In the genomic region with DNA sequence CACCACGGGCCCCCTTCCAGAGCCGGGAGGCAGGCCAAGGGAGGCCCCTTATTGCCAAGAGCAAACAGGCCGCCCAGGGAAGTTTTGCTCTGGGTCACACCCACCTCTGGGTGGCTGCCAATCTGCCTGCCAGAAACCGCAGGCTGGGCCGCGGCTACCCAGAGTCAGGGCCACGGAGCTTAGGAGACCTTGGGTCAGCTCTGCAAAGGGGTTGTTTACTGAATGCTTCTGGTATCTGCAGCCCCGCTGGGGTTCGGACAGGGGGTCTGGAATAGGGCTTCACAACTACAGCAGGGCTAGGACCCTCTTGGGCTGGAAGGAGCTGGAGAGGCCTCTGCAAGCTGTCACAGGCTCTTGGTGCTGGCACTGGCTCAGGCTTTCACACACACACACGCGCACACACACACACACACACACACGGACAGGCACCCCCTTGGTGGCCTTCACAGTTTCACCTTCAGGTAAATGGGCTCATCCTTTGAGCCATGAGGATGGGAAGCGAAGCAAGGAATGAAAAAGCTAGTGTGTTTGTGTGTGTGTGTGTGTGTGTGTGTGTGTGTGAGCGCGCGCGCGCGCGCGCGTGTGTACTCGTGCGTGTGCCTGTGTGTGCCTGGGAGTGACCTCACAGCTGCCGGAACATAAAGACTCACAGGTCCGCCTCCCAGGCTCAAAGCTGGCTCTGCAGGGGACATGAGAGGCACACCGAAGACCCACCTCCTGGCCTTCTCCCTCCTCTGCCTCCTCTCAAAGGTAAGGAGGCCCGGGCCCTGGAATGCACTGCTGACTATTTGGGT, we compare ENCODE assay signal across 1 cellular context.
TF ChIP-seq lines count a peak whose summit lies in the region.

A gene with protein sequence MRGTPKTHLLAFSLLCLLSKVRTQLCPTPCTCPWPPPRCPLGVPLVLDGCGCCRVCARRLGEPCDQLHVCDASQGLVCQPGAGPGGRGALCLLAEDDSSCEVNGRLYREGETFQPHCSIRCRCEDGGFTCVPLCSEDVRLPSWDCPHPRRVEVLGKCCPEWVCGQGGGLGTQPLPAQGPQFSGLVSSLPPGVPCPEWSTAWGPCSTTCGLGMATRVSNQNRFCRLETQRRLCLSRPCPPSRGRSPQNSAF (plus strand): TSS at position 669 of the 794 bp plus-strand sequence. CDS start 22 bp downstream, at position 691.

TF ChIP-seq in IMR-90, 13 proteins besides CTCF, POLR2A, EP300 and RAD21:
- TF ChIP-seq ELK1 (IDR thresholded peaks at IDR 0.05; ENCODE audit: borderline replicate concordance, low read depth, low read length) = no peak
- TF ChIP-seq SMC3 (IDR thresholded peaks at IDR 0.05; ENCODE audit: low read depth, low read length) = no peak
- TF ChIP-seq NFE2L2 (IDR thresholded peaks at IDR 0.05; ENCODE audit: low read depth, low read length) = no peak
- no peak for TF ChIP-seq CHD1 (IDR thresholded peaks at IDR 0.05; ENCODE audit: low read depth, low read length)
- TF ChIP-seq MAFK (IDR thresholded peaks at IDR 0.05; ENCODE audit: low read depth, low read length) = no peak
- no peak for TF ChIP-seq RFX5 (IDR thresholded peaks at IDR 0.05; ENCODE audit: low read depth, low read length)
- TF ChIP-seq FOS (IDR thresholded peaks at IDR 0.05; ENCODE audit: low read depth, low read length) = no peak
- TF ChIP-seq USF2 (IDR thresholded peaks at IDR 0.05; ENCODE audit: low read depth, low read length) = no peak
- no peak for TF ChIP-seq BHLHE40 (IDR thresholded peaks at IDR 0.05; ENCODE audit: low read depth, low read length)
- TF ChIP-seq RCOR1 (IDR thresholded peaks at IDR 0.05; ENCODE audit: insufficient replicate concordance, low read length) = no peak
- no peak for TF ChIP-seq CEBPB (IDR thresholded peaks at IDR 0.05; ENCODE audit: low read depth, low read length)
- no peak for TF ChIP-seq MAZ (IDR thresholded peaks at IDR 0.05; ENCODE audit: borderline replicate concordance, low read depth, low read length)
- TF ChIP-seq MXI1 (IDR thresholded peaks at IDR 0.05; ENCODE audit: borderline replicate concordance, low read depth, low read length) = no peak
